8 cellular contexts compared by ENCODE assay signal in genomic region chr7:74655785-74656420, GRCh38. TPM values are rescaled to one million over a fixed set of nuclear protein-coding genes. Genes with fewer than 3 reads are reported as not detected.
DNase-seq lines count a peak whose midpoint lies in the region; ATAC-seq and TF ChIP-seq lines count a peak whose summit lies in the region.

No MANE protein-coding gene starts in this region.

- TF ChIP-seq CTCF in CD8-positive, alpha-beta T cell (IDR thresholded peaks at IDR 0.05): no peak
- no peak for TF ChIP-seq CTCF in dorsolateral prefrontal cortex (IDR thresholded peaks at IDR 0.05 in 54 of 56, conservative IDR thresholded peaks at IDR 0.05 in 2 of 56; ENCODE audit: low read depth in 1 of 56, partially characterized antibody in 56 of 56)

- intact Hi-C loops in CD8-positive, alpha-beta T cell (cut with DNase I, micrococcal nuclease): loop anchor here (2.0 to 10.0 kb wide), 8 partner anchors 31 to 1099 kb away; partner anchors contain the start of genes ABHD11 (in 2 of the 2), EIF4H (in 2 of the 2), GTF2IRD1 (in 2 of the 2) and BCL7B (in 1 of the 2)
- intact Hi-C loops in dorsolateral prefrontal cortex (cut with DNase I): loop anchor here (2.0 to 10.0 kb wide), 5 partner anchors 21 to 239 kb away; partner anchors contain the start of gene GTF2IRD1 (in 1 of the 2)

- DNase-seq in CD8-positive, alpha-beta T cell: no peak
- DNase-seq in MG63 (no peak), dorsolateral prefrontal cortex (no peak), neuronal stem cell (ENCODE audit: low spot score) (no peak), COLO668 (lab: John Stamatoyannopoulos, UW; ENCODE audit: unreplicated experiment) (no peak), GM19240 (ENCODE audit: insufficient read length, low spot score) (no peak)
- no peak for DNase-seq in stimulated activated naive CD4-positive, alpha-beta T cell treated with Interleukin-2 at 50 U/mL for 16 hours (lab: John Stamatoyannopoulos, UW)

- no peak overlapping the region for H2BK5ac ChIP-seq in neuronal stem cell (ENCODE audit: low read length)

- H3K4me3 Mint-ChIP-seq in CD8-positive, alpha-beta T cell: peak overlapping the region; percentile 88

- H3K36me3 Mint-ChIP-seq in CD8-positive, alpha-beta T cell: peaks cover 9% of the 10 kb centered on the region

- POLR2A ChIA-PET in CD8-positive, alpha-beta T cell (lab: Charles Lee): no interaction called here

- no peaks in the 10 kb centered on the region for H3K27me3 ChIP-seq in CD8-positive, alpha-beta T cell (ENCODE audit: insufficient read depth, low read length)
- no peaks in the 10 kb centered on the region for H3K27me3 ChIP-seq in MG63
- no peaks in the 10 kb centered on the region for H3K27me3 ChIP-seq in dorsolateral prefrontal cortex
- no peaks in the 10 kb centered on the region for H3K27me3 ChIP-seq in neuronal stem cell (ENCODE audit: control insufficient read depth in 3 of 3, insufficient read depth in 3 of 3, low read depth in 1 of 3, low read length in 3 of 3)

- H3K4me2 ChIP-seq in neuronal stem cell (ENCODE audit: insufficient read depth, low read length, poor library complexity, severe bottlenecking): peak overlapping the region; percentile 45

- peak overlapping the region; percentile 43 for H3K4me3 ChIP-seq in CD8-positive, alpha-beta T cell (ENCODE audit: low read depth, low read length)
- H3K4me3 ChIP-seq in MG63 (peak overlapping the region; percentile 64), dorsolateral prefrontal cortex (peak overlapping the region; percentile 63 to 100 (median 93)), neuronal stem cell (ENCODE audit: low read length in 2 of 2) (peak overlapping the region; percentile 48 to 94)

- no peak overlapping the region for H4K91ac ChIP-seq in neuronal stem cell (ENCODE audit: low read depth, low read length, poor library complexity)

- H3K36me3 ChIP-seq in CD8-positive, alpha-beta T cell (ENCODE audit: insufficient read depth, low read length): no peaks in the 10 kb centered on the region
- H3K36me3 ChIP-seq in MG63 (peaks cover 10% of the 10 kb centered on the region), neuronal stem cell (replicated peaks in 1 of 2; ENCODE audit: control insufficient read depth in 2 of 2, insufficient read depth in 2 of 2, low read length in 2 of 2) (peaks cover 0 to 22% of the 10 kb centered on the region in 2 donors)

- H2BK120ac ChIP-seq in neuronal stem cell (ENCODE audit: low read depth, low read length): no peak overlapping the region

- no peaks in the 10 kb centered on the region for H3K27me3 Mint-ChIP-seq in CD8-positive, alpha-beta T cell (ENCODE audit: low read depth)

- H2AK5ac ChIP-seq in neuronal stem cell (ENCODE audit: low read depth, low read length): no peak overlapping the region

- H3K18ac ChIP-seq in neuronal stem cell (ENCODE audit: low read length): no peak overlapping the region

- no peaks in the 10 kb centered on the region for H3K9me3 ChIP-seq in CD8-positive, alpha-beta T cell (ENCODE audit: low read length)
- no peaks in the 10 kb centered on the region for H3K9me3 ChIP-seq in MG63
- peaks cover 0 to 2% of the 10 kb centered on the region in 2 donors for H3K9me3 ChIP-seq in neuronal stem cell (replicated peaks in 1 of 2; ENCODE audit: control insufficient read depth in 2 of 2, insufficient read depth in 1 of 2, low read depth in 1 of 2, low read length in 2 of 2)

- no peak overlapping the region for H4K8ac ChIP-seq in neuronal stem cell (ENCODE audit: low read depth, low read length)

- peak overlapping the region; percentile 85 for H3K27ac Mint-ChIP-seq in CD8-positive, alpha-beta T cell

- H2BK15ac ChIP-seq in neuronal stem cell (ENCODE audit: low read length): no peak overlapping the region

- no peak overlapping the region for H3K14ac ChIP-seq in neuronal stem cell (ENCODE audit: low read length)

- no peaks in the 10 kb centered on the region for H3K9me3 Mint-ChIP-seq in CD8-positive, alpha-beta T cell

- H3K4ac ChIP-seq in neuronal stem cell (ENCODE audit: low read length): no peak overlapping the region

- H2BK12ac ChIP-seq in neuronal stem cell (ENCODE audit: low read length): no peak overlapping the region

- no peak overlapping the region for H3K9ac ChIP-seq in neuronal stem cell (ENCODE audit: low read depth, low read length, poor library complexity)

- no peak overlapping the region for H3K27ac ChIP-seq in CD8-positive, alpha-beta T cell (ENCODE audit: low read depth, low read length)
- peak overlapping the region in 58 of 59 donors; percentile 73 to 100 (median 100) for H3K27ac ChIP-seq in dorsolateral prefrontal cortex
- H3K27ac ChIP-seq in neuronal stem cell (replicated peaks; ENCODE audit: low read length): peak overlapping the region; percentile 62

- no CpG with 5 or more reads among the region's 20 CpGs for WGBS in neuronal stem cell (ENCODE audit: extremely low coverage in 2 of 2, insufficient read length in 2 of 2, insufficient replicate concordance in 1 of 2), 2 donors

- H3K23ac ChIP-seq in neuronal stem cell (ENCODE audit: low read depth, low read length, poor library complexity): no peak overlapping the region

- ATAC-seq in CD8-positive, alpha-beta T cell: no peak
- ATAC-seq in HG03095 (IDR thresholded peaks at IDR 0.05; ENCODE audit: unreplicated experiment): no peak

- CTCF ChIA-PET in CD8-positive, alpha-beta T cell (lab: Charles Lee): interaction anchor here (1.0 kb wide), 1 partner anchor 16 kb away, joined by 3 read pairs; no protein-coding TSS in a partner anchor

- peaks cover 41% of the 10 kb centered on the region for H3K4me1 Mint-ChIP-seq in CD8-positive, alpha-beta T cell (ENCODE audit: low read depth)

- peaks cover 1% of the 10 kb centered on the region for H3K79me1 ChIP-seq in neuronal stem cell (ENCODE audit: low read depth, low read length)

- peak overlapping the region; percentile 84 for H2AFZ ChIP-seq in neuronal stem cell (ENCODE audit: low read length)

- peaks cover 29% of the 10 kb centered on the region for H3K4me1 ChIP-seq in CD8-positive, alpha-beta T cell (ENCODE audit: insufficient read depth, low read length)
- H3K4me1 ChIP-seq in neuronal stem cell (ENCODE audit: control insufficient read depth in 2 of 2, insufficient read depth in 1 of 2, low read depth in 1 of 2, low read length in 2 of 2): peaks cover 10 to 18% of the 10 kb centered on the region in 2 donors

RNA-seq across cellular contexts. Expression of gene GTF2I, which starts 1.6 kb away (rescaled TPM):
- 100 to 1,000 TPM; 106 to 108 TPM for total RNA-seq in CD8-positive, alpha-beta T cell
- total RNA-seq in MG63 (2014; rRNA removed; shearing (Covaris generic); ENCODE audit: low replicate concordance): 57.8 and 144 TPM in 2 replicates
- 100 to 1,000 TPM; 214 to 370 (median 288) TPM for total RNA-seq in dorsolateral prefrontal cortex
- polyA plus RNA-seq in neuronal stem cell (2013, experiment 1 of 2): 277 TPM
- 283 TPM for polyA plus RNA-seq in neuronal stem cell (2013, experiment 2 of 2)

Comparison
In these comparisons a context has a peak if more than half of its experiments do, and no peak if none do; other contexts are left out.
1. H3K4me3 ChIP-seq: peak in every context shown above with its lines; median percentile 93 in dorsolateral prefrontal cortex; 71 in neuronal stem cell; 64 in MG63; 43 in CD8-positive, alpha-beta T cell.